In the genomic region with DNA sequence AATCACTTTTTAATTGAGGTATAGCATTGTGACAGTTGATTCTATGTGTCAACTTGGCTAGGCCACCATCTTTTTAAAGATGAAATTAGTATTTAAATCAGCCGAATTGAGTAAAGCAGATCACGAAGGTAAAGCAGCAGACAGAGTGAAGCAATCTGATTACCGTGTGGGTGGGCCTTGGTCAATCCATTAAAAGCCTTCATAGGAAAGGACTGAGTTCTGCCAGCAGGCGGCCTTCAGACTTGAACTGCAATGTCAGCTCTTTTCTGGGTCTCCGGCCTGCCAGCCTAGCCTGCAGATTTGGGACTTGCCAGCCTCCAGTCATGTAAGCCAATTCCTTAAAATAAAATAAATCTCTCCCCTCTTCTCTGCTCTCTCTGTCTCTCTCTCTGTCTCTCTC, we compare ENCODE assay signal across 8 cellular contexts. TPM values are rescaled to one million over a fixed set of nuclear protein-coding genes. Genes with fewer than 3 reads are reported as not detected.
A peak's percentile ranks its signal among the peaks of the same experiment; 100 is the strongest.
DNase-seq lines count a peak whose midpoint lies in the region; TF ChIP-seq lines count a peak whose summit lies in the region.
"Had no signal": no experiment of that assay in that cellular context is flagged by ENCODE, and none has a peak within 500 bp of the region (broad histone marks: within the 10 kb centered on the region; RNA-seq: fewer than 3 reads in every experiment).

No MANE protein-coding gene starts in this region.

- TF ChIP-seq CTCF in GM12872 (IDR thresholded peaks at IDR 0.05; ENCODE audit: insufficient read depth, low read depth, low read length) (peak; percentile 19; the same call in 1 of the 3 replicates), epithelial cell of proximal tubule (conservative IDR thresholded peaks at IDR 0.05; ENCODE audit: low read depth, low read length) (peak; percentile 32)

- no peak overlapping the region for H3K4me3 ChIP-seq in epithelial cell of proximal tubule (ENCODE audit: low read depth, low read length)

- H3K27ac ChIP-seq in substantia nigra (ENCODE audit: low read depth, low read length, poor library complexity, severe bottlenecking), result no peak overlapping the region

- peak; percentile 43 for DNase-seq in OCI-M1 (lab: John Stamatoyannopoulos, UW)
- no peak for DNase-seq in epithelial cell of proximal tubule (ENCODE audit: low read depth)
- peak; percentile 44 for DNase-seq in retina
- DNase-seq in C1 segment of cervical spinal cord (lab: John Stamatoyannopoulos, UW), result no peak
- no peak for DNase-seq in substantia nigra (lab: John Stamatoyannopoulos, UW)
- no peak for DNase-seq in T-helper 2 cell
- DNase-seq: anterior cingulate cortex had no signal

RNA-seq across cellular contexts. Expression of a gene that starts 22.4 kb away (rescaled TPM):
- 137 and 150 TPM in 2 replicates for total RNA-seq in epithelial cell of proximal tubule

Comparison
In these comparisons a context has a peak if more than half of its experiments do, and no peak if none do; other contexts are left out.
1. DNase-seq: peak in OCI-M1 (single experiment) and retina (single experiment); none in epithelial cell of proximal tubule (single experiment), C1 segment of cervical spinal cord (0 of 14), substantia nigra (0 of 49) and T-helper 2 cell (0 of 5).